Comparison of ENCODE assay signal across 8 cellular contexts in the genomic region with DNA sequence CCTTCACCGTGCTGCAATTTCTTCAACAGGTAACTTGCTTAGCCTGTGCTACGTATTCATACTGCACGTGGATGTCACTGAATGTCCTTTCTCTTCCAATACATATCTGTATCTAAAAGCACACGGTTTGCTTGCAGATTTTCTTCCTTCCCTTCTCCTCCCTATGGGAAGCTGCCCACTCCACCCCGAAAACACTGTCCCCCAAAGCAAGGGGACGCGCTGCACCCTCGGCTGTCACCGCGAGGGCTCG. TPM values are rescaled to one million over a fixed set of nuclear protein-coding genes. Genes with fewer than 3 reads are reported as not detected.
DNase-seq lines count a peak whose midpoint lies in the region; ATAC-seq, FAIRE-seq and TF ChIP-seq lines count a peak whose summit lies in the region.

No MANE protein-coding gene starts in this region.

- peak; percentile 4 for TF ChIP-seq CTCF in AG04449 (IDR thresholded peaks at IDR 0.05; ENCODE audit: insufficient read depth, low read length, missing control alignments)
- TF ChIP-seq CTCF in brain (conservative IDR thresholded peaks at IDR 0.05), result no peak
- TF ChIP-seq CTCF in HepG2 (CRISPR knock-in tag; IDR thresholded peaks at IDR 0.05), result no peak
- TF ChIP-seq CTCF in tibial artery (IDR thresholded peaks at IDR 0.05), result no peak

- in situ Hi-C loops in HepG2 (cut with HindIII; ENCODE audit: extremely low pct_ligation_motif_present, low pct_unique_long_range_greater_than_20kb), result no loop called here

- TF ChIP-seq EP300 in HepG2 (IDR thresholded peaks at IDR 0.05; ENCODE audit: low read depth in 2 of 2, low read length in 2 of 2) (no peak), HepG2 (CRISPR knock-in tag; IDR thresholded peaks at IDR 0.05; ENCODE audit: borderline replicate concordance) (no peak)

- TF ChIP-seq RAD21 in HepG2 (CRISPR knock-in tag; IDR thresholded peaks at IDR 0.05), result no peak

- H3K27ac ChIP-seq in HepG2 (ENCODE audit: extremely low read length, insufficient read depth, low read length), result peak overlapping the region; percentile 94
- peak overlapping the region; percentile 97 to 98 for H3K27ac ChIP-seq in tibial artery

- TF ChIP-seq POLR2A in HepG2 (IDR thresholded peaks at IDR 0.05; ENCODE audit: insufficient read depth in 1 of 2, low read depth in 2 of 2, low read length in 2 of 2), result no peak

- WGBS in HepG2 (ENCODE audit: low lambda C conversion rate), result 0% methylated on average over 11 of the region's 11 CpGs

- H3K4me3 Mint-ChIP-seq in brain, result peak overlapping the region; percentile 90 to 95 (median 93)

- H3K4me1 ChIP-seq in HepG2 (ENCODE audit: insufficient read depth, low read length) (peaks cover 19% of the 10 kb centered on the region), tibial artery (peaks cover 0 to 11% (median 5%) of the 10 kb centered on the region in 4 donors)

- peaks cover 47% of the 10 kb centered on the region for H3K4me1 Mint-ChIP-seq in brain

- intact Hi-C loops in HepG2 (cut with micrococcal nuclease; ENCODE audit: unreplicated experiment), result loop anchor here (1.0 kb wide), 2 partner anchors 39 to 83 kb away; no protein-coding TSS in a partner anchor
- intact Hi-C loops in tibial artery (cut with DNase I; ENCODE audit: low total_unique reads), result no loop called here

- H3K4me2 ChIP-seq in HepG2 (ENCODE audit: low read depth, low read length), result peak overlapping the region; percentile 96

- H3K36me3 ChIP-seq in HepG2 (replicated peaks in 1 of 2; ENCODE audit: control insufficient read depth in 1 of 2, insufficient read depth in 2 of 2, low read length in 2 of 2) (no peaks in the 10 kb centered on the region), tibial artery (no peaks in the 10 kb centered on the region)

- POLR2A ChIA-PET in AG04449 (lab: Yijun Ruan, JAX) (no interaction called here), HepG2 (lab: Yijun Ruan, JAX) (interaction anchor here (1.1 to 1.2 kb wide), 3 partner anchors 15 to 83 kb away, joined by 3 to 4 read pairs (median 3); no protein-coding TSS in a partner anchor)

- no peaks in the 10 kb centered on the region for H3K36me3 Mint-ChIP-seq in brain

- CTCF ChIA-PET in AG04449 (lab: Yijun Ruan, JAX), result interaction anchor here (1.2 kb wide), 1 partner anchor 29 kb away, joined by 3 read pairs; no protein-coding TSS in a partner anchor
- CTCF ChIA-PET in HepG2 (lab: Yijun Ruan, JAX; ENCODE audit: low intra/inter-chr PET ratio, low total read pairs), result interaction anchor here (1.4 kb wide), 1 partner anchor 38 kb away, joined by 5 read pairs; no protein-coding TSS in a partner anchor

- H3K9me3 Mint-ChIP-seq in brain, result no peaks in the 10 kb centered on the region

- H3K9me3 ChIP-seq in HepG2 (ENCODE audit: low read length) (no peaks in the 10 kb centered on the region), tibial artery (no peaks in the 10 kb centered on the region)

- ATAC-seq in GM18511 (IDR thresholded peaks at IDR 0.05; ENCODE audit: unreplicated experiment) (peak; percentile 23), HG02973 (IDR thresholded peaks at IDR 0.05; ENCODE audit: unreplicated experiment) (peak; percentile 10), HepG2 (peak; percentile 28)

- peak; percentile 67 for FAIRE-seq in HepG2 (lab: Jason Lieb, UNC)

- H3K4me3 ChIP-seq in AG04449 (ENCODE audit: low read depth, low read length) (peak overlapping the region; percentile 76), HepG2 (replicated peaks in 1 of 3; ENCODE audit: insufficient read depth in 1 of 3, low read depth in 2 of 3, low read length in 3 of 3) (peak overlapping the region; percentile 74 to 89 (median 87)), tibial artery (peak overlapping the region; percentile 63 to 80)

- H3K79me2 ChIP-seq in HepG2 (ENCODE audit: insufficient read depth, low read length), result no peaks in the 10 kb centered on the region

- no TSS peak for BruUV-seq in HepG2 (replicated peaks; lab: Mats Ljungman, UMichigan)

- DNase-seq in AG04449 (ENCODE audit: low read depth, low spot score) (no peak), NCI-H2171 (lab: John Stamatoyannopoulos, UW) (peak; percentile 75), HepG2 (ENCODE audit: low spot score) (no peak), tibial artery (no peak), OCI-M1 (lab: John Stamatoyannopoulos, UW) (no peak)

- peaks cover 5% of the 10 kb centered on the region for H3K27me3 Mint-ChIP-seq in brain

- H4K20me1 ChIP-seq in HepG2 (ENCODE audit: insufficient read depth, low read length), result no peaks in the 10 kb centered on the region

- H3K27ac Mint-ChIP-seq in brain, result peak overlapping the region; percentile 45 to 96 (median 88)

- H3K27me3 ChIP-seq in HepG2 (ENCODE audit: control insufficient read depth in 1 of 2, insufficient read depth in 2 of 2, low read length in 2 of 2), result no peaks in the 10 kb centered on the region
- H3K27me3 ChIP-seq in tibial artery, result no peaks in the 10 kb centered on the region

- peak overlapping the region; percentile 52 for H2AFZ ChIP-seq in HepG2 (ENCODE audit: low read length)

- peak overlapping the region; percentile 94 for H3K9ac ChIP-seq in HepG2 (ENCODE audit: insufficient read depth, low read depth, low read length)

TF ChIP-seq in HepG2, 621 proteins besides CTCF, POLR2A, EP300 and RAD21 (continues in another document):
- TF ChIP-seq HOXA9 (CRISPR knock-in tag; IDR thresholded peaks at IDR 0.05; ENCODE audit: borderline replicate concordance) (no peak), MAFF (IDR thresholded peaks at IDR 0.05; ENCODE audit: low read depth, low read length) (peak; percentile 2; the same call in 1 of the 2 replicates), TARDBP (CRISPR knock-in tag; IDR thresholded peaks at IDR 0.05) (no peak), CBX5 (CRISPR knock-in tag; IDR thresholded peaks at IDR 0.05; ENCODE audit: borderline replicate concordance) (0 out of 2 replicates have a peak, but pooled peaks have one; percentile 37), ZNF138 (CRISPR knock-in tag; IDR thresholded peaks at IDR 0.05; ENCODE audit: low read depth) (0 out of 2 replicates have a peak, but pooled peaks have one; percentile 12), ZNF768 (CRISPR knock-in tag; IDR thresholded peaks at IDR 0.05) (no peak), MED13 (CRISPR knock-in tag; IDR thresholded peaks at IDR 0.05) (no peak), MXI1 (IDR thresholded peaks at IDR 0.05; ENCODE audit: borderline replicate concordance, low read depth, low read length) (peak; percentile 61; the same call in 1 of the 3 replicates), RNF2 (conservative IDR thresholded peaks at IDR 0.05; ENCODE audit: low read depth) (peak; percentile 60; the same call in 1 of the 2 replicates), HNRNPK (IDR thresholded peaks at IDR 0.05; ENCODE audit: low read depth, low read length, poor library complexity, severe bottlenecking) (no peak), NFIC (IDR thresholded peaks at IDR 0.05; ENCODE audit: low read length) (no peak)
- TF ChIP-seq, protein P1, sequence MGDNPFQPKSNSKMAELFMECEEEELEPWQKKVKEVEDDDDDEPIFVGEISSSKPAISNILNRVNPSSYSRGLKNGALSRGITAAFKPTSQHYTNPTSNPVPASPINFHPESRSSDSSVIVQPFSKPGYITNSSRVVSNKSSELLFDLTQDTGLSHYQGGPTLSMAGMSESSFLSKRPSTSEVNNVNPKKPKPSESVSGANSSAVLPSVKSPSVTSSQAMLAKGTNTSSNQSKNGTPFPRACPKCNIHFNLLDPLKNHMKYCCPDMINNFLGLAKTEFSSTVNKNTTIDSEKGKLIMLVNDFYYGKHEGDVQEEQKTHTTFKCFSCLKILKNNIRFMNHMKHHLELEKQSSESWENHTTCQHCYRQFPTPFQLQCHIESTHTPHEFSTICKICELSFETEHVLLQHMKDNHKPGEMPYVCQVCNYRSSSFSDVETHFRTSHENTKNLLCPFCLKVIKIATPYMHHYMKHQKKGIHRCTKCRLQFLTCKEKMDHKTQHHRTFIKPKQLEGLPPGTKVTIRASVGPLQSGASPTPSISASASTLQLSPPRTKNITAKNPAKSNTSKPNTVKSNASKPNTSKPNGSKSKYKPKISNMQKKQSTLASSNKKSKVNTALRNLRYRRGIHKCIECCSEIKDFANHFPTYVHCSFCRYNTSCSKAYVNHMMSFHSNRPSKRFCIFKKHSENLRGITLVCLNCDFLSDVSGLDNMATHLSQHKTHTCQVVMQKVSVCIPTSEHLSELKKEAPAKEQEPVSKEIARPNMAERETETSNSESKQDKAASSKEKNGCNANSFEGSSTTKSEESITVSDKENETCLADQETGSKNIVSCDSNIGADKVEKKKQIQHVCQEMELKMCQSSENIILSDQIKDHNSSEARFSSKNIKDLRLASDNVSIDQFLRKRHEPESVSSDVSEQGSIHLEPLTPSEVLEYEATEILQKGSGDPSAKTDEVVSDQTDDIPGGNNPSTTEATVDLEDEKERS (CRISPR knock-in tag; IDR thresholded peaks at IDR 0.05), result 0 out of 2 replicates have a peak, but pooled peaks have one; percentile 20

RNA-seq across cellular contexts. Expression of a gene that starts 0.7 kb away (rescaled TPM):
- polyA plus RNA-seq in brain (ENCODE audit: insufficient read depth, low read depth, low replicate concordance), result 33.1 TPM
- total RNA-seq in HepG2 (2016; rRNA removed; fragmentation: Illumina TruSeq; extraction: Trizol), result 15.4 and 21.4 TPM in 2 replicates
- total RNA-seq in HepG2 (2016; cell fraction: cytosol; rRNA removed; fragmentation: Illumina TruSeq; extraction: Trizol; ENCODE audit: low read depth), result 3.6 and 5.2 TPM in 2 replicates
- total RNA-seq in HepG2 (2016; cell fraction: insoluble cytoplasmic fraction; rRNA removed; fragmentation: Illumina TruSeq; extraction: Trizol), result 15.2 and 20.2 TPM in 2 replicates
- 12.5 and 12.7 TPM in 2 replicates for total RNA-seq in HepG2 (2016; cell fraction: membrane; rRNA removed; fragmentation: Illumina TruSeq; extraction: Trizol)
- total RNA-seq in HepG2 (2016; cell fraction: nucleus; rRNA removed; fragmentation: Illumina TruSeq; extraction: Trizol), result 19.9 and 23.3 TPM in 2 replicates
- 6.4 and 7.6 TPM in 2 replicates for polyA plus RNA-seq in HepG2 (2011; rRNA removed)
- polyA plus RNA-seq in HepG2 (2011; cell fraction: cytosol; rRNA removed), result 4.7 and 7.3 TPM in 2 replicates
- polyA plus RNA-seq in HepG2 (2011; cell fraction: nucleus; rRNA removed), result 1.7 and 1.9 TPM in 2 replicates
- polyA plus RNA-seq in HepG2 (2012), result 8.8 and 9.0 TPM in 2 replicates
- polyA plus RNA-seq in HepG2 (2016; cell fraction: cytosol; fragmentation: Illumina TruSeq; extraction: Trizol; ENCODE audit: low read depth), result 5.9 and 6.2 TPM in 2 replicates
- polyA plus RNA-seq in HepG2 (2016; cell fraction: insoluble cytoplasmic fraction; fragmentation: Illumina TruSeq; extraction: Trizol; ENCODE audit: low read depth), result 12.9 and 13.1 TPM in 2 replicates
- polyA plus RNA-seq in HepG2 (2016; cell fraction: membrane; fragmentation: Illumina TruSeq; extraction: Trizol; ENCODE audit: low read depth), result 10.4 and 10.9 TPM in 2 replicates
- polyA plus RNA-seq in HepG2 (2016; cell fraction: nucleus; fragmentation: Illumina TruSeq; extraction: Trizol; ENCODE audit: insufficient read depth, low read depth), result 17.5 and 19.7 TPM in 2 replicates
- polyA minus RNA-seq in HepG2 (2011; rRNA and poly(A)+ RNA removed; ENCODE audit: low replicate concordance), result 5.8 and 15.3 TPM in 2 replicates
- 11.1 and 13.3 TPM in 2 replicates for polyA minus RNA-seq in HepG2 (2011; cell fraction: cytosol; rRNA and poly(A)+ RNA removed)
- 6.8 and 9.9 TPM in 2 replicates for polyA minus RNA-seq in HepG2 (2011; cell fraction: nucleus; rRNA and poly(A)+ RNA removed)
